29 cellular contexts compared by ENCODE assay signal in genomic region chr13:114116734-114117133, GRCh38. TPM values are rescaled to one million over a fixed set of nuclear protein-coding genes. Genes with fewer than 3 reads are reported as not detected.
DNase-seq lines count a peak whose midpoint lies in the region; ATAC-seq and TF ChIP-seq lines count a peak whose summit lies in the region.
"Had no signal": no experiment of that assay in that cellular context is flagged by ENCODE, and none has a peak within 500 bp of the region (broad histone marks: within the 10 kb centered on the region; RNA-seq: fewer than 3 reads in every experiment).

No MANE protein-coding gene starts in this region.

- no peaks in the 10 kb centered on the region for H3K36me3 ChIP-seq in Peyer's patch
- H3K36me3 ChIP-seq in left lung, result no peaks in the 10 kb centered on the region
- H3K36me3 ChIP-seq: ovary, thyroid gland had no signal

- TF ChIP-seq CTCF in Peyer's patch (IDR thresholded peaks at IDR 0.05) (no peak), left lung (IDR thresholded peaks at IDR 0.05) (no peak), coronary artery (IDR thresholded peaks at IDR 0.05) (no peak)

- H3K27me3 ChIP-seq in Peyer's patch (no peaks in the 10 kb centered on the region), left lung (no peaks in the 10 kb centered on the region)
- H3K27me3 ChIP-seq: body of pancreas, esophagus muscularis mucosa, foreskin keratinocyte, ovary, thyroid gland had no signal

- H3K4me1 ChIP-seq in Peyer's patch, result peaks cover 2 to 55% (median 14%) of the 10 kb centered on the region in 4 donors
- H3K4me1 ChIP-seq in left lung, result peaks cover 4 to 50% of the 10 kb centered on the region in 2 donors

- H3K4me3 ChIP-seq in Peyer's patch (no peak overlapping the region), left lung (no peak overlapping the region), coronary artery (no peak overlapping the region)
- H3K4me3 ChIP-seq: body of pancreas, esophagus muscularis mucosa, lung, ovary, PC-9, thyroid gland had no signal

- intact Hi-C loops in left lung (cut with DNase I), result no loop called here

- H3K27ac ChIP-seq in Peyer's patch (no peak overlapping the region), left lung (no peak overlapping the region), coronary artery (no peak overlapping the region)
- H3K27ac ChIP-seq: body of pancreas, foreskin keratinocyte, ovary, PC-9, thyroid gland had no signal

- no peak for TF ChIP-seq POLR2A in Peyer's patch (IDR thresholded peaks at IDR 0.05)

- DNase-seq in activated gamma-delta T cell treated with Interleukin-2 at 50 U/mL for 16 hours, result peak; percentile 1
- no peak for DNase-seq in activated gamma-delta T cell (lab: John Stamatoyannopoulos, UW)
- peak in 2 of 3 donors; percentile 8 to 11 for DNase-seq in Peyer's patch
- DNase-seq in left lung, result peak; percentile 21 to 24
- DNase-seq in stimulated activated CD8-positive, alpha-beta memory T cell treated with anti-CD3 and anti-CD28 coated beads, Interleukin-4, amount 100 ng/mL, for 48 hours, result peak; percentile 7
- DNase-seq in coronary artery (ENCODE audit: low spot score), result no peak
- DNase-seq in AG08396 (ENCODE audit: low spot score), result no peak
- DNase-seq in inferior parietal cortex (ENCODE audit: extremely low spot score), result no peak
- DNase-seq: body of pancreas; COR-L47; dermis blood vessel endothelial cell; DMS53; foreskin keratinocyte; NCI-H1436; NCI-H2081 treated with DMSO at 0.1 percent for 48 hours; NCI-H2227 treated with DMSO at 0.1 percent for 48 hours; NCI-H69; nephron progenitor cell; PC-9; SHP77; stimulated activated CD4-positive, alpha-beta T cell treated with anti-CD3 and anti-CD28 coated beads, Interleukin-2, amount 100 ng/mL, for 24 hours; T-helper 2 cell had no signal

- no peaks in the 10 kb centered on the region for H3K9me3 ChIP-seq in Peyer's patch
- no peaks in the 10 kb centered on the region for H3K9me3 ChIP-seq in left lung
- H3K9me3 ChIP-seq: body of pancreas, esophagus muscularis mucosa, ovary, thyroid gland had no signal

- ATAC-seq in left lung, result no peak
- ATAC-seq: activated CD4-positive, CD25-positive, alpha-beta regulatory T cell treated with anti-CD3 and anti-CD28 coated beads, Interleukin-2, amount 50 U/mL, for 24 hours; activated CD8-positive, alpha-beta T cell treated with anti-CD3 and anti-CD28 coated beads for 36 hours; body of pancreas; foreskin keratinocyte; HCT116 had no signal

RNA-seq across cellular contexts. Expression of gene RASA3, which starts 15.7 kb away (rescaled TPM):
- 10 to 100 TPM in 1 of 4 donors, 1 to 10 TPM in 3; 3.5 to 41.3 (median 6.9) TPM for total RNA-seq in Peyer's patch
- total RNA-seq in left lung, result 10 to 100 TPM; 14.5 to 22.2 TPM

Comparison
In these comparisons a context has a peak if more than half of its experiments do, and no peak if none do; other contexts are left out.
1. DNase-seq: peak in activated gamma-delta T cell treated with Interleukin-2 at 50 U/mL for 16 hours (single experiment), Peyer's patch (2 of 3), left lung (2 of 2) and stimulated activated CD8-positive, alpha-beta memory T cell treated with anti-CD3 and anti-CD28 coated beads, Interleukin-4, amount 100 ng/mL, for 48 hours (single experiment); none in activated gamma-delta T cell (single experiment), coronary artery (single experiment), AG08396 (single experiment) and inferior parietal cortex (single experiment).